9 cellular contexts compared by ENCODE assay signal in the genomic region with DNA sequence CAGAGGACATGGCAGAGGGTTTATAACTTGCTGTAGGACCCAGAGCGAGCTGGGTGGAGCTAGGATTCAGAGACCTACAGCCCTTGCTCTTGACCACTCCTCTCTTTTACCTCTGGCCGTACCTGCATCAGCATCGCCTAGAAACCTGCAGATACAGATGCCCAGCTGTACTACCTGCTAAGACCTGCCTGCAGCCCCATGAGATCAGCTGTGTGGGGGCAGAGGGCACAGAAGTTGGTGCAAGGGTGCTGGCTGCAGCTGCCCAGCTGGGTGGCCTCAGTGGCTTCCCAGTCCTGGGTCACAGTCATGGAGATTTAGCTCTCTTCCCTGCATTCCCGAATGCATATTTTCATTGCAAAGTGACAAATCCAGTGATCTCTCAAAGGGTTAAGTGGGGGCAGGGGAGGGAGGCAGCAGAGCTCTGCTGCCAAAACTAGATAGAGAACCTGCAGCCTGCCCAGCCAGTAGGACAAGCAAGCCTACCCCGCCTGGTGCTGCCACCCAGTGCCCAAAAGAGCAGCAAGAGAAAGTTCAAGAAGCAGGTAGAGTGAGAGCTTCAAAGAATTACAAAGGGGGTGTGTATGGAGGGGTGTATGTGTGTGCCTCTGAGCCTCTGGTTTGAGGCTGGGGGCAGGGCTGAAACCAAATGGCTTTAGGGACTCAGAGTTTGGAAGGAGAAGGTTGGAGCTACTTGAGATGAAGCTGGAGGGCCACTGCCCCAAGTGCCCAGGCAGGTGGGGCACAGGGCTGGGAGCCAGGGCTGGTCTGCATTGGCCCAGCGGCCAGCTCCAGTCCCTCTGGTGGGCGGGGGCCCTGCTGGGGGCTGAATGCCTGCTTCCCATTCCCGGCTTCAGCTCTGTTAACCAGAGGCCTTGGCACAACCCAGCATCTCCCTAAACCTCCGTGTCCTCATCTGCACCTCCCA. TPM values are rescaled to one million over a fixed set of nuclear protein-coding genes. Genes with fewer than 3 reads are reported as not detected.
DNase-seq lines count a peak whose midpoint lies in the region; ATAC-seq, FAIRE-seq and TF ChIP-seq lines count a peak whose summit lies in the region.
"Had no signal": no experiment of that assay in that cellular context is flagged by ENCODE, and none has a peak within 500 bp of the region (broad histone marks: within the 10 kb centered on the region; RNA-seq: fewer than 3 reads in every experiment).

No MANE protein-coding gene starts in this region.

- H3K4me3 ChIP-seq in liver (ENCODE audit: low read depth in 1 of 3, low read length in 3 of 3): no peak overlapping the region
- H3K4me3 ChIP-seq in trophoblast cell (ENCODE audit: low read depth, low read length): no peak overlapping the region
- H3K4me3 ChIP-seq: gastrocnemius medialis had no signal

- H3K23ac ChIP-seq in trophoblast cell (ENCODE audit: low read length): no peak overlapping the region

- no peaks in the 10 kb centered on the region for H3K79me2 ChIP-seq in trophoblast cell (ENCODE audit: control insufficient read depth, insufficient read depth, low read length, poor library complexity)

- H2BK12ac ChIP-seq in trophoblast cell (ENCODE audit: low read length): no peak overlapping the region

- DNase-seq in Calu3 (peak; percentile 83), HT1080 (ENCODE audit: low read depth) (peak; percentile 26), trophoblast cell (no peak), NCI-H2081 treated with DMSO at 0.1 percent for 48 hours (lab: John Stamatoyannopoulos, UW) (no peak), GM12891 (ENCODE audit: insufficient read length, low spot score) (no peak)
- DNase-seq in activated naive CD4-positive, alpha-beta T cell treated with anti-CD3 and anti-CD28 coated beads, Interleukin-2, amount 10 ng/mL, durations not matched to agents 7 days and 5 days: peak; percentile 65
- DNase-seq: gastrocnemius medialis had no signal

- FAIRE-seq in GM12891 (lab: Jason Lieb, UNC): no peak

- no peak overlapping the region for H3K27ac ChIP-seq in liver (ENCODE audit: low read depth in 1 of 2, low read length in 2 of 2)
- H3K27ac ChIP-seq in trophoblast cell (ENCODE audit: low read depth, low read length): no peak overlapping the region
- H3K27ac ChIP-seq: gastrocnemius medialis had no signal

- no peak overlapping the region for H3K4me3 Mint-ChIP-seq in Calu3 (ENCODE audit: low read depth, unreplicated experiment)
- no peak overlapping the region for H3K4me3 Mint-ChIP-seq in activated naive CD4-positive, alpha-beta T cell treated with anti-CD3 and anti-CD28 coated beads, Interleukin-2, amount 10 ng/mL, durations not matched to agents 7 days and 5 days

- TF ChIP-seq CTCF in Calu3 (IDR thresholded peaks at IDR 0.05; ENCODE audit: unreplicated experiment) (peak; percentile 48), liver (IDR thresholded peaks at IDR 0.05; ENCODE audit: low read depth, low read length, missing input control) (peak; percentile 8)

- no peaks in the 10 kb centered on the region for H3K27me3 Mint-ChIP-seq in Calu3 (ENCODE audit: unreplicated experiment)
- peaks cover 19% of the 10 kb centered on the region for H3K27me3 Mint-ChIP-seq in activated naive CD4-positive, alpha-beta T cell treated with anti-CD3 and anti-CD28 coated beads, Interleukin-2, amount 10 ng/mL, durations not matched to agents 7 days and 5 days

- H3K9me3 Mint-ChIP-seq in Calu3 (ENCODE audit: low read depth, unreplicated experiment): no peaks in the 10 kb centered on the region
- no peaks in the 10 kb centered on the region for H3K9me3 Mint-ChIP-seq in activated naive CD4-positive, alpha-beta T cell treated with anti-CD3 and anti-CD28 coated beads, Interleukin-2, amount 10 ng/mL, durations not matched to agents 7 days and 5 days

- H3K4me1 ChIP-seq in liver (ENCODE audit: control insufficient read depth in 4 of 4, insufficient read depth in 4 of 4, low read length in 3 of 4) (no peaks in the 10 kb centered on the region), trophoblast cell (ENCODE audit: control insufficient read depth in 1 of 2, insufficient read depth in 2 of 2, low read length in 2 of 2) (no peaks in the 10 kb centered on the region)
- H3K4me1 ChIP-seq: gastrocnemius medialis had no signal

- H4K8ac ChIP-seq in trophoblast cell (ENCODE audit: low read depth, low read length): no peak overlapping the region

- H3K9me3 ChIP-seq in liver (ENCODE audit: control insufficient read depth in 4 of 4, low read length in 3 of 4) (no peaks in the 10 kb centered on the region), trophoblast cell (ENCODE audit: insufficient read depth, low read depth, low read length) (no peaks in the 10 kb centered on the region)
- H3K9me3 ChIP-seq: gastrocnemius medialis had no signal

- no peak overlapping the region for H4K12ac ChIP-seq in trophoblast cell (ENCODE audit: low read depth, low read length)

- H3K4me1 Mint-ChIP-seq in Calu3 (ENCODE audit: low read depth, unreplicated experiment): no peaks in the 10 kb centered on the region
- peaks cover under 1% of the 10 kb centered on the region for H3K4me1 Mint-ChIP-seq in activated naive CD4-positive, alpha-beta T cell treated with anti-CD3 and anti-CD28 coated beads, Interleukin-2, amount 10 ng/mL, durations not matched to agents 7 days and 5 days

- no peaks in the 10 kb centered on the region for H3K79me1 ChIP-seq in trophoblast cell (ENCODE audit: low read length)

- WGBS in liver: 67% methylated on average over 9 of the region's 9 CpGs
- WGBS in trophoblast cell (ENCODE audit: extremely low coverage, insufficient coverage, insufficient read length): no CpG with 5 or more reads among the region's 9 CpGs

- H4K91ac ChIP-seq in trophoblast cell (ENCODE audit: low read depth, low read length): no peak overlapping the region

- H3K36me3 Mint-ChIP-seq in Calu3 (ENCODE audit: insufficient read depth, unreplicated experiment): peaks cover 9% of the 10 kb centered on the region
- no peaks in the 10 kb centered on the region for H3K36me3 Mint-ChIP-seq in activated naive CD4-positive, alpha-beta T cell treated with anti-CD3 and anti-CD28 coated beads, Interleukin-2, amount 10 ng/mL, durations not matched to agents 7 days and 5 days

- BruUV-seq in Calu3 (replicated peaks; lab: Mats Ljungman, UMichigan): no TSS peak

- H3K4me2 ChIP-seq in trophoblast cell (ENCODE audit: low read length): no peak overlapping the region

- TF ChIP-seq RAD21 in liver (IDR thresholded peaks at IDR 0.05): peak; percentile 41 to 67

- H2AFZ ChIP-seq in trophoblast cell (ENCODE audit: insufficient read depth, low read length, poor library complexity): no peak overlapping the region

- H3K27me3 ChIP-seq in liver (ENCODE audit: control insufficient read depth in 4 of 4, insufficient read depth in 4 of 4, low read length in 3 of 4) (no peaks in the 10 kb centered on the region), trophoblast cell (ENCODE audit: insufficient read depth, low read length) (no peaks in the 10 kb centered on the region)
- H3K27me3 ChIP-seq: gastrocnemius medialis had no signal

- intact Hi-C loops in Calu3 (cut with micrococcal nuclease; ENCODE audit: unreplicated experiment): loop anchor here (1.0 kb wide), 1 partner anchor 211 kb away; no protein-coding TSS in a partner anchor

- no peak overlapping the region for H2BK120ac ChIP-seq in trophoblast cell (ENCODE audit: insufficient read depth, low read length, poor library complexity)

- H3K18ac ChIP-seq in trophoblast cell (ENCODE audit: low read length): no peak overlapping the region

- H3K9ac ChIP-seq in liver (ENCODE audit: low read depth in 1 of 2, low read length in 2 of 2): no peak overlapping the region
- H3K9ac ChIP-seq in trophoblast cell (ENCODE audit: low read length): no peak overlapping the region

- no peak overlapping the region for H3K27ac Mint-ChIP-seq in Calu3 (ENCODE audit: unreplicated experiment)
- H3K27ac Mint-ChIP-seq in activated naive CD4-positive, alpha-beta T cell treated with anti-CD3 and anti-CD28 coated beads, Interleukin-2, amount 10 ng/mL, durations not matched to agents 7 days and 5 days: no peak overlapping the region

- H3K4ac ChIP-seq in trophoblast cell (ENCODE audit: low read depth, low read length): no peak overlapping the region

- H2AK5ac ChIP-seq in trophoblast cell (ENCODE audit: low read length): no peak overlapping the region

- no peak overlapping the region for H2BK5ac ChIP-seq in trophoblast cell (ENCODE audit: low read depth, low read length, poor library complexity)

- no peak overlapping the region for H3K14ac ChIP-seq in trophoblast cell (ENCODE audit: low read length)

- ATAC-seq in HG03378 (IDR thresholded peaks at IDR 0.05; ENCODE audit: unreplicated experiment): no peak
- ATAC-seq: gastrocnemius medialis had no signal

- H3K36me3 ChIP-seq in liver (ENCODE audit: control insufficient read depth in 4 of 4, insufficient read depth in 3 of 4, low read depth in 1 of 4, low read length in 3 of 4) (no peaks in the 10 kb centered on the region), trophoblast cell (ENCODE audit: control insufficient read depth in 1 of 2, insufficient read depth in 2 of 2, low read length in 2 of 2) (peaks cover 19 to 20% of the 10 kb centered on the region in 2 experiments)
- H3K36me3 ChIP-seq: gastrocnemius medialis had no signal

- TF ChIP-seq POLR2A in GM12891 (IDR thresholded peaks at IDR 0.05; ENCODE audit: low read depth, low read length): no peak

- CTCF ChIA-PET in Calu3 (lab: Charles Lee): interaction anchor here (0.5 to 4.7 kb wide), 10 partner anchors 11 to 274 kb away, joined by 3 to 65 read pairs (median 5); a partner anchor contains a TSS
- CTCF ChIA-PET in activated naive CD4-positive, alpha-beta T cell treated with anti-CD3 and anti-CD28 coated beads, Interleukin-2, amount 10 ng/mL, durations not matched to agents 7 days and 5 days (lab: Charles Lee): interaction anchor here (0.9 to 13.1 kb wide), 18 partner anchors 8 to 133 kb away, joined by 3 to 302 read pairs (median 4); a partner anchor contains a TSS

TF ChIP-seq in liver, 16 proteins besides CTCF, POLR2A, EP300 and RAD21:
- TF ChIP-seq, protein P1, sequence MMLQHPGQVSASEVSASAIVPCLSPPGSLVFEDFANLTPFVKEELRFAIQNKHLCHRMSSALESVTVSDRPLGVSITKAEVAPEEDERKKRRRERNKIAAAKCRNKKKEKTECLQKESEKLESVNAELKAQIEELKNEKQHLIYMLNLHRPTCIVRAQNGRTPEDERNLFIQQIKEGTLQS (IDR thresholded peaks at IDR 0.05): no peak
TF ChIP-seq in liver: peak in this region for 0.

TF ChIP-seq in GM12891, 5 proteins besides CTCF, POLR2A, EP300 and RAD21 (continues in another document):
- TF ChIP-seq POU2F2 (IDR thresholded peaks at IDR 0.05; ENCODE audit: low read depth, low read length): no peak
- TF ChIP-seq SPI1 (IDR thresholded peaks at IDR 0.05; ENCODE audit: low read depth, low read length): no peak
- TF ChIP-seq PAX5 (IDR thresholded peaks at IDR 0.05; ENCODE audit: insufficient read depth, low read length, severe bottlenecking): no peak
- no peak for TF ChIP-seq TAF1 (IDR thresholded peaks at IDR 0.05; ENCODE audit: low read depth, low read length)

RNA-seq across cellular contexts. Expression of a gene that starts 6.8 kb away (rescaled TPM):
- total RNA-seq in Calu3 (2022) (22.9 and 25.2 TPM in 2 replicates), liver (under 1 TPM; 0.84 to 0.89 TPM)
- total RNA-seq in HT1080 (2014; rRNA removed; shearing (Covaris generic)): 4.1 and 4.6 TPM in 2 replicates
- polyA plus RNA-seq in HT1080 (2015; cell fraction: cytosol; rRNA removed): 11.1 and 14.1 TPM in 2 replicates
- polyA plus RNA-seq in HT1080 (2015; cell fraction: nucleus; rRNA removed): 10.1 and 11.3 TPM in 2 replicates
- 1 to 10 TPM; 2.4 to 2.5 TPM for polyA plus RNA-seq in liver
- 14.4 and 14.7 TPM in 2 replicates for polyA plus RNA-seq in trophoblast cell (2013)
- 0.23 TPM for polyA plus RNA-seq in GM12891 (2012; ENCODE audit: low read depth, missing spikeins)

Comparison
In these comparisons a context has a peak if more than half of its experiments do, and no peak if none do; other contexts are left out.
1. DNase-seq: peak in Calu3 (single experiment), HT1080 (single experiment) and activated naive CD4-positive, alpha-beta T cell treated with anti-CD3 and anti-CD28 coated beads, Interleukin-2, amount 10 ng/mL, durations not matched to agents 7 days and 5 days (single experiment); none in trophoblast cell (0 of 2), NCI-H2081 treated with DMSO at 0.1 percent for 48 hours (single experiment) and GM12891 (single experiment).